ENCODE assay signal across 14 cellular contexts in genomic region chr15:79878078-79878705, GRCh38. TPM values are rescaled to one million over a fixed set of nuclear protein-coding genes. Genes with fewer than 3 reads are reported as not detected.
A peak's percentile ranks its signal among the peaks of the same experiment; 100 is the strongest.
DNase-seq lines count a peak whose midpoint lies in the region; ATAC-seq, FAIRE-seq and TF ChIP-seq lines count a peak whose summit lies in the region.
"Had no signal": no experiment of that assay in that cellular context is flagged by ENCODE, and none has a peak within 500 bp of the region (broad histone marks: within the 10 kb centered on the region; RNA-seq: fewer than 3 reads in every experiment).

No MANE protein-coding gene starts in this region.

- H3K4me3 ChIP-seq in NB4 (ENCODE audit: low read depth, low read length) (no peak overlapping the region), K562 (no peak overlapping the region), fibroblast of pulmonary artery (replicated peaks; ENCODE audit: low read depth, low read length) (no peak overlapping the region)
- H3K4me3 ChIP-seq: A549, GM23248 had no signal

- BruUV-seq in K562 (replicated peaks; lab: Mats Ljungman, UMichigan) = no TSS peak

- intact Hi-C loops in K562 (cut with micrococcal nuclease) = no loop called here

- H3K4me2 ChIP-seq in K562 (ENCODE audit: insufficient read depth, low read length) = no peak overlapping the region
- H3K4me2 ChIP-seq: A549 had no signal

- peaks cover 66% of the 10 kb centered on the region for H3K36me3 ChIP-seq in K562 (ENCODE audit: control insufficient read depth, insufficient read depth, low read length)

- no peak overlapping the region for H3K27ac ChIP-seq in K562 (ENCODE audit: extremely low read depth, low read depth, low read length)
- H3K27ac ChIP-seq: A549, GM23248 had no signal

- in situ Hi-C loops in K562 (cut with MboI) = loop anchor here (25.0 kb wide), 1 partner anchor 284 kb away; the partner anchor contains the start of gene FAH

- no peak for TF ChIP-seq POLR2A in NB4 (IDR thresholded peaks at IDR 0.05; ENCODE audit: extremely low read depth, insufficient read length)
- no peak for TF ChIP-seq POLR2A in K562 (conservative IDR thresholded peaks at IDR 0.05)

- peaks cover 7% of the 10 kb centered on the region; the same call in 1 of the 2 replicates for H3K27me3 Mint-ChIP-seq in WTC11 (ENCODE audit: low read depth)

- CTCF ChIA-PET in K562 (lab: Yijun Ruan, JAX; ENCODE audit: low intra/inter-chr PET ratio) = no interaction called here
- CTCF ChIA-PET in WTC11 (lab: Charles Lee) = interaction anchor here (0.6 kb wide), 1 partner anchor 1653 kb away, joined by 3 read pairs; no protein-coding TSS in a partner anchor

- no peak overlapping the region for H3K9ac ChIP-seq in K562 (ENCODE audit: insufficient read depth in 1 of 2, low read depth in 2 of 2, low read length in 2 of 2)
- H3K9ac ChIP-seq: GM23248 had no signal

- TF ChIP-seq RAD21 in K562 (CRISPR knock-in tag; conservative IDR thresholded peaks at IDR 0.05 in 1 of 2, IDR thresholded peaks at IDR 0.05 in 1 of 2) = no peak

- H3K9me3 ChIP-seq in K562 (replicated peaks; ENCODE audit: control insufficient read depth, insufficient read depth, low read depth, low read length) = peaks cover 10% of the 10 kb centered on the region
- H3K9me3 ChIP-seq: BE2C had no signal

- no peaks in the 10 kb centered on the region for H3K9me1 ChIP-seq in K562 (ENCODE audit: control insufficient read depth, insufficient read depth, low read length)

- DNase-seq in NB4 (ENCODE audit: low read depth) = peak; percentile 20
- no peak for DNase-seq in K562 (ENCODE audit: extremely low read depth in 1 of 4, low spot score in 3 of 4)
- peak; percentile 7 for DNase-seq in fibroblast of pulmonary artery (ENCODE audit: low read depth)
- no peak for DNase-seq in dedifferentiated amniotic fluid mesenchymal stem cell (ENCODE audit: extremely low spot score)
- no peak for DNase-seq in WTC11 (ENCODE audit: low spot score)
- DNase-seq: BE2C; CD8-positive, alpha-beta T cell; COR-L47; GF-D8; GM23248 had no signal

- H2AFZ ChIP-seq in K562 (ENCODE audit: low read depth, low read length) = no peak overlapping the region
- H2AFZ ChIP-seq: GM23248 had no signal

- TF ChIP-seq CTCF in NB4 (IDR thresholded peaks at IDR 0.05; ENCODE audit: low read depth, low read length) (no peak), K562 (IDR thresholded peaks at IDR 0.05 in 2 of 3, conservative IDR thresholded peaks at IDR 0.05 in 1 of 3; ENCODE audit: insufficient read depth in 2 of 3, low read depth in 1 of 3, low read length in 3 of 3) (no peak), fibroblast of pulmonary artery (IDR thresholded peaks at IDR 0.05; ENCODE audit: low read length, missing control alignments) (no peak), WTC11 (IDR thresholded peaks at IDR 0.05) (no peak)

- peaks cover 96% of the 10 kb centered on the region for H3K36me3 Mint-ChIP-seq in WTC11

- peaks cover 17% of the 10 kb centered on the region; the same call in 2 of the 3 replicates for H3K79me2 ChIP-seq in K562 (ENCODE audit: control insufficient read depth, insufficient read depth, low read length)

- H3K4me3 Mint-ChIP-seq in WTC11 = no peak overlapping the region
- H3K4me3 Mint-ChIP-seq: CD14-positive monocyte; CD8-positive, alpha-beta T cell had no signal

- ATAC-seq in K562 (no peak), WTC11 (no peak), GM21423 (IDR thresholded peaks at IDR 0.05; ENCODE audit: unreplicated experiment) (no peak)
- ATAC-seq: A549; CD8-positive, alpha-beta T cell had no signal

- H3K4me1 ChIP-seq in K562 (replicated peaks in 1 of 2; ENCODE audit: control insufficient read depth in 2 of 2, insufficient read depth in 2 of 2, low read length in 2 of 2) = peaks cover 0 to 14% of the 10 kb centered on the region in 2 experiments; a peak in 2 of 5 replicates

- no peaks in the 10 kb centered on the region for H3K27me3 ChIP-seq in K562 (ENCODE audit: control insufficient read depth in 2 of 2, insufficient read depth in 2 of 2, low read length in 2 of 2)
- H3K27me3 ChIP-seq: BE2C had no signal

- no peak overlapping the region for H3K27ac Mint-ChIP-seq in WTC11
- H3K27ac Mint-ChIP-seq: CD8-positive, alpha-beta T cell had no signal

- 0 out of 2 replicates have a peak, but pooled peaks have one; percentile 23 for TF ChIP-seq EP300 in K562 (IDR thresholded peaks at IDR 0.05; ENCODE audit: low read length)

- WGBS in K562 (ENCODE audit: insufficient coverage, low coverage, missing lambda C conversion rate) = 88% methylated on average over 7 of the region's 7 CpGs

- H3K9me3 Mint-ChIP-seq in WTC11 = peaks cover 68% of the 10 kb centered on the region

- no peaks in the 10 kb centered on the region for H3K4me1 Mint-ChIP-seq in WTC11

- no peak for FAIRE-seq in K562 (lab: Jason Lieb, UNC)
- FAIRE-seq: H54 had no signal

- H4K20me1 ChIP-seq in K562 (replicated peaks; ENCODE audit: control insufficient read depth, insufficient read depth, low read length) = no peaks in the 10 kb centered on the region

- POLR2A ChIA-PET in K562 (lab: Yijun Ruan, JAX) = no interaction called here
- POLR2A ChIA-PET in WTC11 (lab: Charles Lee) = no interaction called here

TF ChIP-seq in K562, 482 proteins besides CTCF, POLR2A, EP300 and RAD21 (continues in another document):
- no peak for TF ChIP-seq PKNOX1 (IDR thresholded peaks at IDR 0.05)

TF ChIP-seq in WTC11, 78 proteins besides CTCF, POLR2A, EP300 and RAD21:
- TF ChIP-seq CREB1 (CRISPR knock-in tag; IDR thresholded peaks at IDR 0.05) (no peak), NR3C1 (CRISPR knock-in tag; conservative IDR thresholded peaks at IDR 0.05; ENCODE audit: low read depth) (no peak), JAZF1 (CRISPR knock-in tag; IDR thresholded peaks at IDR 0.05) (no peak), USF1 (CRISPR knock-in tag; IDR thresholded peaks at IDR 0.05) (no peak), RORB (CRISPR knock-in tag; IDR thresholded peaks at IDR 0.05) (no peak), CBFB (CRISPR knock-in tag; IDR thresholded peaks at IDR 0.05; ENCODE audit: low read depth) (no peak), NFE2L1 (CRISPR knock-in tag; IDR thresholded peaks at IDR 0.05) (no peak), ZNF138 (CRISPR knock-in tag; conservative IDR thresholded peaks at IDR 0.05) (no peak), AFF4 (CRISPR knock-in tag; IDR thresholded peaks at IDR 0.05; ENCODE audit: borderline replicate concordance) (no peak), ETV6 (CRISPR knock-in tag; IDR thresholded peaks at IDR 0.05) (no peak), FOXJ3 (CRISPR knock-in tag; IDR thresholded peaks at IDR 0.05; ENCODE audit: borderline replicate concordance) (no peak)

RNA-seq across cellular contexts. Expression of gene MTHFS, which starts 18.6 kb away (rescaled TPM):
- 20.4 and 22.1 TPM in 2 replicates for total RNA-seq in K562 (2011; cell fraction: chromatin; rRNA removed; ENCODE audit: low replicate concordance)
- total RNA-seq in K562 (2011; cell fraction: nucleolus; rRNA removed) = 16.0 and 20.5 TPM in 2 replicates
- total RNA-seq in K562 (2011; cell fraction: nucleoplasm; rRNA removed) = 15.7 and 21.0 TPM in 2 replicates
- total RNA-seq in K562 (2014; rRNA removed) = 31.2 and 32.9 TPM in 2 replicates
- 36.8 and 43.6 TPM in 2 replicates for total RNA-seq in K562 (2014; rRNA removed; fragmentation: Illumina TruSeq; extraction: Trizol)
- total RNA-seq in K562 (2015; rRNA removed; fragmentation: Illumina TruSeq; extraction: Trizol) = 42.9 and 44.1 TPM in 2 replicates
- total RNA-seq in K562 (2021) = 41.7 and 45.1 TPM in 2 replicates
- polyA plus RNA-seq in K562 (2011; rRNA removed) = 56.7 and 72.8 TPM in 2 replicates
- polyA plus RNA-seq in K562 (2011; cell fraction: cytosol; rRNA removed) = 40.7 and 46.8 TPM in 2 replicates
- polyA plus RNA-seq in K562 (2011; cell fraction: nucleus; rRNA removed) = 11.4 and 17.9 TPM in 2 replicates
- 57.3 and 76.8 TPM in 2 replicates for polyA plus RNA-seq in K562 (2012)
- polyA plus RNA-seq in K562 (2014; fragmentation: Illumina TruSeq; extraction: Trizol) = 39.6 and 52.6 TPM in 2 replicates
- polyA plus RNA-seq in K562 (2014; fragmentation: Nextera tagmentation; extraction: Ambion mirVana) = 10 to 100 TPM; 17.8 to 23.6 TPM
- 79.3 and 86.3 TPM in 2 replicates for polyA plus RNA-seq in K562 (2014; rRNA removed)
- 23.4 and 27.9 TPM in 2 replicates for polyA minus RNA-seq in K562 (2011; rRNA and poly(A)+ RNA removed)
- 14.5 and 21.0 TPM in 2 replicates for polyA minus RNA-seq in K562 (2011; cell fraction: cytosol; rRNA and poly(A)+ RNA removed)
- polyA minus RNA-seq in K562 (2011; cell fraction: nucleus; rRNA and poly(A)+ RNA removed) = 12.8 and 16.1 TPM in 2 replicates
- total RNA-seq in WTC11 (2021) = 24.8 to 31.0 TPM (median 29.7 TPM) in 3 replicates

Comparison
In these comparisons a context has a peak if more than half of its experiments do, and no peak if none do; other contexts are left out.
1. DNase-seq: peak in NB4 (single experiment) and fibroblast of pulmonary artery (single experiment); none in K562 (0 of 4), dedifferentiated amniotic fluid mesenchymal stem cell (single experiment) and WTC11 (single experiment).